Comparison of ENCODE assay signal across 8 cellular contexts in the genomic region with DNA sequence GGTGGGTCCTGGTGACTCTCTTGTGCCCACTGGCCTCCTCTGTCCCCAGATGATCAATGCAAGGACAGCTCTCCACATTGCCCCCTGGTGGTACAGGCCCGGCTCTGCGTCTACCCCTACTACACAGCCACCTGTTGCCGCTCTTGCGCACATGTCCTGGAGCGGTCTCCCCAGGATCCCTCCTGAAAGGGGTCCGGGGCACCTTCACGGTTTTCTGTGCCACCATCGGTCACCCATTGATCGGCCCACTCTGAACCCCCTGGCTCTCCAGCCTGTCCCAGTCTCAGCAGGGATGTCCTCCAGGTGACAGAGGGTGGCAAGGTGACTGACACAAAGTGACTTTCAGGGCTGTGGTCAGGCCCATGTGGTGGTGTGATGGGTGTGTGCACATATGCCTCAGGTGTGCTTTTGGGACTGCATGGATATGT. TPM values are rescaled to one million over a fixed set of nuclear protein-coding genes. Genes with fewer than 3 reads are reported as not detected.
DNase-seq lines count a peak whose midpoint lies in the region; ATAC-seq and TF ChIP-seq lines count a peak whose summit lies in the region.

No MANE protein-coding gene starts in this region.

- intact Hi-C loops in activated B cell treated with CpG ODN at 0.5 μM for 24 hours (cut with micrococcal nuclease), result loop anchor here (1.0 to 10.0 kb wide), 5 partner anchors 43 to 447 kb away; partner anchors contain the start of genes CTSS, ENSA, FALEC and MINDY1

- peak; percentile 91 for TF ChIP-seq CTCF in activated B cell treated with CpG ODN at 0.5 μM for 24 hours (IDR thresholded peaks at IDR 0.05)

- POLR2A ChIA-PET in activated B cell treated with CpG ODN at 0.5 μM for 24 hours (lab: Charles Lee), result interaction anchor here (0.6 to 14.0 kb wide), 7 partner anchors 9 to 137 kb away, joined by 3 to 1106 read pairs (median 11); partner anchors contain the start of genes ADAMTSL4, ENSA, GOLPH3L and MCL1

- no peaks in the 10 kb centered on the region for H3K9me3 Mint-ChIP-seq in activated B cell treated with CpG ODN at 0.5 μM for 24 hours

- no peaks in the 10 kb centered on the region for H3K27me3 Mint-ChIP-seq in activated B cell treated with CpG ODN at 0.5 μM for 24 hours

- no peak for ATAC-seq in activated B cell treated with CpG ODN at 0.5 μM for 24 hours (ENCODE audit: low read depth)
- peak; percentile 50 for ATAC-seq in left lobe of liver
- ATAC-seq in GM19351 (IDR thresholded peaks at IDR 0.05; ENCODE audit: unreplicated experiment), result no peak

- H3K27ac Mint-ChIP-seq in activated B cell treated with CpG ODN at 0.5 μM for 24 hours, result peak overlapping the region; percentile 50

- CTCF ChIA-PET in activated B cell treated with CpG ODN at 0.5 μM for 24 hours (lab: Charles Lee), result interaction anchor here (0.6 to 13.3 kb wide), 25 partner anchors 8 to 446 kb away, joined by 3 to 358 read pairs (median 4); partner anchors contain the start of genes ENSA, FALEC, MCL1 and MINDY1

- H3K4me3 Mint-ChIP-seq in activated B cell treated with CpG ODN at 0.5 μM for 24 hours, result peak overlapping the region; percentile 96

- H3K4me1 Mint-ChIP-seq in activated B cell treated with CpG ODN at 0.5 μM for 24 hours, result peaks cover 46% of the 10 kb centered on the region

- DNase-seq in NCI-H1436 (lab: John Stamatoyannopoulos, UW) (peak; percentile 62), NCI-H1436 treated with DMSO at 0.1 percent for 48 hours (lab: John Stamatoyannopoulos, UW) (no peak), NCI-H2107 (lab: John Stamatoyannopoulos, UW) (peak; percentile 58), activated B cell treated with CpG ODN at 0.5 μM for 24 hours (peak; percentile 69), cerebellar cortex (ENCODE audit: low spot score) (peak; percentile 68), left lobe of liver (ENCODE audit: low spot score) (peak; percentile 84)
- peak; percentile 72 for DNase-seq in stimulated activated CD4-positive, alpha-beta T cell treated with anti-CD3 and anti-CD28 coated beads, Interleukin-4, amount 100 ng/mL, for 1 hour

- H3K36me3 Mint-ChIP-seq in activated B cell treated with CpG ODN at 0.5 μM for 24 hours (ENCODE audit: low read depth), result no peaks in the 10 kb centered on the region

RNA-seq across cellular contexts. Expression of gene ADAMTSL4, which starts 10.8 kb away (rescaled TPM):
- total RNA-seq in activated B cell treated with CpG ODN at 0.5 μM for 24 hours (0.11 TPM in 1 of 2 replicates, not detected in the other), left lobe of liver (38.5 TPM)

RNA-seq across cellular contexts. Expression of gene MCL1, which starts 19.4 kb away (rescaled TPM):
- total RNA-seq in activated B cell treated with CpG ODN at 0.5 μM for 24 hours (224 and 233 TPM in 2 replicates), left lobe of liver (103 TPM)

RNA-seq across cellular contexts. Expression of gene FALEC, which starts 44.5 kb away (rescaled TPM):
- total RNA-seq in activated B cell treated with CpG ODN at 0.5 μM for 24 hours (1.1 TPM in 1 of 2 replicates, not detected in the other), left lobe of liver (0.35 TPM)

RNA-seq across cellular contexts. Expression of gene ECM1, which starts 52.1 kb away (rescaled TPM):
- total RNA-seq in activated B cell treated with CpG ODN at 0.5 μM for 24 hours, result 1.7 and 2.1 TPM in 2 replicates
- total RNA-seq in left lobe of liver, result 15.3 TPM

Comparison
In these comparisons a context has a peak if more than half of its experiments do, and no peak if none do; other contexts are left out.
1. RNA of gene ADAMTSL4, which starts 10.8 kb away (total RNA-seq): 38.5 TPM in left lobe of liver (single experiment); 0.11 TPM in activated B cell treated with CpG ODN at 0.5 μM for 24 hours; every median in the first group is over 10 times any median in the second.